23 cellular contexts compared by ENCODE assay signal in the genomic region with DNA sequence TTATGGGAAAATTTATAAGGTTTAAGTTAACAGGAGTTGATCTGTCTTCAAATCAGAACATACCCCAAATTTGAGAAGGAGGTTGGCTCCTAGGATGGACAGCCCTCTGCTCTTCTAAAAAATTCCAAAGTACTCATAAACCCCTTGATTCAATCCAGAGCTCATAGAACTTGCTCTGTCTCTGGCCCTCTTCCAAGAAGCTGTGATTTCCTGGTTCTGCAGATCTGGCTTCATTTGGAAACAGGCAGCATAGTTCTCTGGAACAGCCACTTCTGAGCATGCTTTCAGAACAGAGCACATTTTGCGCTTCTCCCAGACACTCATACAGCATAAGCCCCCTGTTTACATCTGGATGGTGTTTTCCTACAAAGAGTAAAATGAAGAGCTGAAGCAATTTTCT.
DNase-seq lines count a peak whose midpoint lies in the region; ATAC-seq, FAIRE-seq and TF ChIP-seq lines count a peak whose summit lies in the region.
"Had no signal": no experiment of that assay in that cellular context is flagged by ENCODE, and none has a peak within 500 bp of the region (broad histone marks: within the 10 kb centered on the region; RNA-seq: fewer than 3 reads in every experiment).

No MANE protein-coding gene starts in this region.

- H3K9me3 ChIP-seq in IMR-90 (ENCODE audit: control insufficient read depth, insufficient read depth, low read length) (no peaks in the 10 kb centered on the region), H1 (ENCODE audit: insufficient read depth in 2 of 2, low read depth in 1 of 2, low read length in 1 of 2) (no peaks in the 10 kb centered on the region), smooth muscle cell (replicated peaks; ENCODE audit: low read depth) (no peaks in the 10 kb centered on the region), mammary epithelial cell (replicated peaks; ENCODE audit: insufficient read depth, low read length) (no peaks in the 10 kb centered on the region)
- H3K9me3 ChIP-seq: Peyer's patch, stomach, upper lobe of right lung had no signal

- no peak for TF ChIP-seq CTCF in IMR-90 (conservative IDR thresholded peaks at IDR 0.05; ENCODE audit: low read depth, low read length)
- TF ChIP-seq CTCF in H1 (IDR thresholded peaks at IDR 0.05; ENCODE audit: control extremely low read depth in 1 of 3, insufficient read depth in 1 of 3, low read depth in 1 of 3, low read length in 3 of 3): no peak
- no peak for TF ChIP-seq CTCF in smooth muscle cell (IDR thresholded peaks at IDR 0.05; ENCODE audit: borderline replicate concordance, insufficient read depth, poor library complexity, severe bottlenecking)
- TF ChIP-seq CTCF in mammary epithelial cell (conservative IDR thresholded peaks at IDR 0.05 in 1 of 2, IDR thresholded peaks at IDR 0.05 in 1 of 2; ENCODE audit: extremely low read depth in 1 of 2, insufficient read depth in 1 of 2, low read depth in 1 of 2, low read length in 2 of 2): no peak

- H2AFZ ChIP-seq in IMR-90 (replicated peaks; ENCODE audit: low read length, poor library complexity): no peak overlapping the region
- H2AFZ ChIP-seq in H1 (ENCODE audit: low read length): 0 out of 2 replicates have a peak overlapping the region, but pooled peaks have one; percentile 4
- no peak overlapping the region for H2AFZ ChIP-seq in smooth muscle cell (ENCODE audit: low read depth)
- no peak overlapping the region for H2AFZ ChIP-seq in mammary epithelial cell (ENCODE audit: low read depth, low read length)

- H3K4me1 ChIP-seq in IMR-90 (ENCODE audit: control insufficient read depth, insufficient read depth, low read length): peaks cover 3% of the 10 kb centered on the region; the same call in 1 of the 2 replicates
- peaks cover 0 to 11% (median 0%) of the 10 kb centered on the region in 4 experiments; a peak in 1 of 7 replicates for H3K4me1 ChIP-seq in H1 (replicated peaks in 1 of 4; ENCODE audit: control insufficient read depth in 3 of 4, insufficient read depth in 4 of 4, low read length in 3 of 4)
- no peaks in the 10 kb centered on the region for H3K4me1 ChIP-seq in smooth muscle cell (ENCODE audit: low read depth)
- H3K4me1 ChIP-seq in mammary epithelial cell (ENCODE audit: insufficient read depth, low read length): no peaks in the 10 kb centered on the region
- H3K4me1 ChIP-seq: Peyer's patch, upper lobe of right lung had no signal

- dilution Hi-C loops in IMR-90 (cut with HindIII; ENCODE audit: low sequenced_read_pairs, unreplicated experiment): no loop called here
- dilution Hi-C loops in mammary epithelial cell (cut with HindIII; ENCODE audit: low sequenced_read_pairs): no loop called here

- no peak for TF ChIP-seq EP300 in H1 (IDR thresholded peaks at IDR 0.05; ENCODE audit: borderline replicate concordance in 1 of 2, low read depth in 2 of 2, low read length in 2 of 2)

- no peaks in the 10 kb centered on the region for H3K79me2 ChIP-seq in H1 (ENCODE audit: control insufficient read depth in 1 of 2, insufficient read depth in 2 of 2, low read length in 2 of 2)
- no peaks in the 10 kb centered on the region for H3K79me2 ChIP-seq in smooth muscle cell (ENCODE audit: low read depth)
- H3K79me2 ChIP-seq in mammary epithelial cell (ENCODE audit: insufficient read depth, low read length): no peaks in the 10 kb centered on the region

- H3K36me3 ChIP-seq in IMR-90 (ENCODE audit: control insufficient read depth, insufficient read depth, low read length) (no peaks in the 10 kb centered on the region), H1 (ENCODE audit: control insufficient read depth in 2 of 4, insufficient read depth in 4 of 4, low read length in 3 of 4) (no peaks in the 10 kb centered on the region), smooth muscle cell (ENCODE audit: low read depth) (no peaks in the 10 kb centered on the region), mammary epithelial cell (ENCODE audit: insufficient read depth, low read length) (no peaks in the 10 kb centered on the region)
- H3K36me3 ChIP-seq: brain microvascular endothelial cell, Peyer's patch, stomach, upper lobe of right lung had no signal

- no peak overlapping the region for H4K91ac ChIP-seq in IMR-90 (ENCODE audit: insufficient read depth, low read depth, low read length)
- H4K91ac ChIP-seq in H1 (replicated peaks; ENCODE audit: insufficient read length, low read length): no peak overlapping the region

- H3K18ac ChIP-seq in IMR-90 (ENCODE audit: low read depth, low read length) (no peak overlapping the region), H1 (ENCODE audit: extremely low read depth, low read length) (no peak overlapping the region)

- no peak overlapping the region for H2BK15ac ChIP-seq in IMR-90 (ENCODE audit: low read depth, low read length)
- no peak overlapping the region for H2BK15ac ChIP-seq in H1 (ENCODE audit: low read length)

- H3K4ac ChIP-seq in IMR-90 (ENCODE audit: low read depth, low read length) (no peak overlapping the region), H1 (replicated peaks; ENCODE audit: insufficient read length, low read depth, low read length) (no peak overlapping the region)

- H2BK5ac ChIP-seq in IMR-90 (ENCODE audit: low read depth, low read length, poor library complexity, severe bottlenecking) (no peak overlapping the region), H1 (ENCODE audit: low read depth, low read length) (no peak overlapping the region)

- H3K27ac ChIP-seq in IMR-90 (ENCODE audit: insufficient read depth, low read length) (no peak overlapping the region), H1 (ENCODE audit: low read depth, low read length) (no peak overlapping the region), smooth muscle cell (ENCODE audit: low read depth) (peak overlapping the region; percentile 12), mammary epithelial cell (ENCODE audit: insufficient read depth, low read depth, low read length) (no peak overlapping the region)
- H3K27ac ChIP-seq: brain microvascular endothelial cell, Peyer's patch, stomach, upper lobe of right lung had no signal

- BruUV-seq in IMR-90 (replicated peaks; lab: Mats Ljungman, UMichigan): no TSS peak
- BruUV-seq in mammary epithelial cell (replicated peaks; lab: Mats Ljungman, UMichigan): no TSS peak

- POLR2A ChIA-PET in IMR-90 (lab: Charles Lee; ENCODE audit: unreplicated experiment): no interaction called here
- POLR2A ChIA-PET in H1 (lab: Charles Lee; ENCODE audit: partially characterized antibody): interaction anchor here (1.1 kb wide), 1 partner anchor 17 kb away, joined by 3 read pairs; no protein-coding TSS in a partner anchor

- H2BK20ac ChIP-seq in IMR-90 (ENCODE audit: low read depth, low read length) (no peak overlapping the region), H1 (ENCODE audit: low read length) (no peak overlapping the region)

- H2AK9ac ChIP-seq in IMR-90 (replicated peaks; ENCODE audit: low read depth, low read length, poor library complexity): no peak overlapping the region

- H3K4me3 ChIP-seq in IMR-90 (ENCODE audit: insufficient read depth, low read depth, low read length) (no peak overlapping the region), H1 (ENCODE audit: extremely low read depth in 1 of 4, insufficient read depth in 2 of 4, low read depth in 3 of 4, low read length in 4 of 4) (no peak overlapping the region), smooth muscle cell (no peak overlapping the region), mammary epithelial cell (replicated peaks in 1 of 3; ENCODE audit: insufficient read depth in 1 of 3, low read depth in 2 of 3, low read length in 3 of 3) (no peak overlapping the region)
- H3K4me3 ChIP-seq: Peyer's patch, stomach, upper lobe of right lung had no signal

- CTCF ChIA-PET in IMR-90 (lab: Yijun Ruan, JAX) (no interaction called here), H1 (lab: Charles Lee; ENCODE audit: partially characterized antibody) (interaction anchor here (0.9 to 5.0 kb wide), 3 partner anchors 16 to 122 kb away, joined by 3 to 25 read pairs (median 4); no protein-coding TSS in a partner anchor), mammary epithelial cell (lab: Charles Lee; ENCODE audit: low non-redundant PET) (interaction anchor here (0.6 kb wide), 1 partner anchor 1785 kb away, joined by 3 read pairs; no protein-coding TSS in a partner anchor)

- no peak overlapping the region for H3K9ac ChIP-seq in IMR-90 (ENCODE audit: low read depth, low read length)
- no peak overlapping the region for H3K9ac ChIP-seq in H1 (replicated peaks in 1 of 4; ENCODE audit: extremely low read depth in 1 of 4, low read depth in 3 of 4, low read length in 3 of 4)
- H3K9ac ChIP-seq in smooth muscle cell (ENCODE audit: low read depth): no peak overlapping the region
- no peak overlapping the region for H3K9ac ChIP-seq in mammary epithelial cell (ENCODE audit: insufficient read depth, low read length)

- H3K56ac ChIP-seq in IMR-90 (ENCODE audit: extremely low read depth, insufficient read depth, low read length) (no peak overlapping the region), H1 (replicated peaks; ENCODE audit: insufficient read length, low read depth, low read length) (no peak overlapping the region)

- H2AK5ac ChIP-seq in IMR-90 (ENCODE audit: low read depth, low read length) (no peak overlapping the region), H1 (ENCODE audit: low read depth, low read length) (no peak overlapping the region)

- in situ Hi-C loops in IMR-90 (cut with MboI; ENCODE audit: low sequenced_read_pairs): loop anchor here (10.0 kb wide), 1 partner anchor 120 kb away; no protein-coding TSS in a partner anchor
- in situ Hi-C loops in mammary epithelial cell (cut with MboI; ENCODE audit: low sequenced_read_pairs in 2 of 2): no loop called here

- TF ChIP-seq RAD21 in IMR-90 (IDR thresholded peaks at IDR 0.05; ENCODE audit: low read length) (no peak), H1 (IDR thresholded peaks at IDR 0.05 in 1 of 2, conservative IDR thresholded peaks at IDR 0.05 in 1 of 2; ENCODE audit: low read depth in 2 of 2, low read length in 2 of 2) (no peak)

- TF ChIP-seq POLR2A in IMR-90 (IDR thresholded peaks at IDR 0.05; ENCODE audit: low read depth, low read length): no peak
- TF ChIP-seq POLR2A in H1 (IDR thresholded peaks at IDR 0.05; ENCODE audit: control extremely low read depth in 1 of 2, low read depth in 2 of 2, low read length in 2 of 2): no peak

- no peaks in the 10 kb centered on the region for H3K9me1 ChIP-seq in IMR-90 (ENCODE audit: insufficient read depth, low read length)

- H3K23me2 ChIP-seq in H1 (ENCODE audit: low read depth, low read length): no peaks in the 10 kb centered on the region

- intact Hi-C loops in IMR-90 (cut with micrococcal nuclease): no loop called here
- intact Hi-C loops in mammary epithelial cell (cut with micrococcal nuclease): no loop called here

- no peak for ATAC-seq in IMR-90 (ENCODE audit: low read depth)
- no peak for ATAC-seq in HG02852 (IDR thresholded peaks at IDR 0.05; ENCODE audit: unreplicated experiment)
- ATAC-seq: left ventricle myocardium superior, sciatic nerve, upper lobe of right lung had no signal

- H4K20me1 ChIP-seq in IMR-90 (ENCODE audit: insufficient read depth, low read length) (no peaks in the 10 kb centered on the region), H1 (replicated peaks in 1 of 2; ENCODE audit: control insufficient read depth in 1 of 2, insufficient read depth in 2 of 2, low read length in 2 of 2) (no peaks in the 10 kb centered on the region), smooth muscle cell (ENCODE audit: low read depth) (no peaks in the 10 kb centered on the region), mammary epithelial cell (ENCODE audit: insufficient read depth, low read length) (no peaks in the 10 kb centered on the region)

- H3K14ac ChIP-seq in IMR-90 (replicated peaks; ENCODE audit: low read depth, low read length): no peak overlapping the region
- no peak overlapping the region for H3K14ac ChIP-seq in H1 (ENCODE audit: insufficient read length)

- FAIRE-seq in H1 (lab: Jason Lieb, UNC): no peak
- FAIRE-seq: GM12892 had no signal

- H4K5ac ChIP-seq in IMR-90 (ENCODE audit: low read depth, low read length) (no peak overlapping the region), H1 (ENCODE audit: insufficient read length, low read depth, low read length) (no peak overlapping the region)

- H3K23ac ChIP-seq in IMR-90 (ENCODE audit: low read depth, low read length): no peak overlapping the region
- no peak overlapping the region for H3K23ac ChIP-seq in H1 (ENCODE audit: insufficient read length)

- DNase-seq in IMR-90: peak; percentile 41
- no peak for DNase-seq in H1 (ENCODE audit: low read depth in 1 of 2, low spot score in 2 of 2)
- DNase-seq in lung microvascular endothelial cell (ENCODE audit: low read depth in 2 of 2): peak; percentile 52 to 60
- DNase-seq in smooth muscle cell (lab: John Stamatoyannopoulos, UW; ENCODE audit: unreplicated experiment): peak; percentile 1
- no peak for DNase-seq in mammary epithelial cell
- DNase-seq in HuH-7 (ENCODE audit: low spot score): no peak
- DNase-seq: activated naive CD8-positive, alpha-beta T cell treated with anti-CD3 and anti-CD28 coated beads for 36 hours; brain microvascular endothelial cell; C1 segment of cervical spinal cord; DMS 273 treated with DMSO at 0.1 percent for 48 hours; HCEC 1CT; head of caudate nucleus; left ventricle myocardium superior; NCI-H345; NK-92 treated with Interleukin-12 subunit alpha and Interleukin-12 subunit beta, amount 100 ng/mL, for 24 hours; Peyer's patch; stimulated activated CD4-positive, alpha-beta T cell treated with anti-CD3 and anti-CD28 coated beads, Interleukin-2, amount 100 ng/mL, for 48 hours; stomach; T-helper 9 cell; upper lobe of right lung had no signal

- H3F3A ChIP-seq in smooth muscle cell (ENCODE audit: low read depth): peaks cover 10% of the 10 kb centered on the region

- WGBS in IMR-90 (ENCODE audit: extremely low coverage in 2 of 2, insufficient read length in 1 of 2), 2 experiments: no CpG with 5 or more reads among the region's 1 CpG
- WGBS in H1 (ENCODE audit: extremely low coverage in 1 of 2, insufficient coverage in 1 of 2, insufficient read length in 1 of 2, insufficient replicate concordance in 2 of 2, low coverage in 1 of 2, low lambda C conversion rate in 2 of 2, missing lambda C conversion rate in 1 of 2), 2 experiments: 95% methylated on average over 1 of the region's 1 CpG; no CpG with 5 or more reads in 1 of the 2 experiments
- WGBS in smooth muscle cell (ENCODE audit: low lambda C conversion rate): 25% methylated on average over 1 of the region's 1 CpG
- WGBS in mammary epithelial cell (ENCODE audit: low coverage, missing lambda C conversion rate): 100% methylated on average over 1 of the region's 1 CpG

- no peak overlapping the region for H2BK12ac ChIP-seq in H1 (ENCODE audit: low read depth, low read length)

- H3K27me3 ChIP-seq in IMR-90 (ENCODE audit: control insufficient read depth, insufficient read depth, low read length) (no peaks in the 10 kb centered on the region), H1 (replicated peaks in 1 of 4; ENCODE audit: control insufficient read depth in 3 of 4, extremely low read depth in 1 of 4, insufficient read depth in 3 of 4, low read length in 3 of 4) (no peaks in the 10 kb centered on the region), smooth muscle cell (ENCODE audit: low read depth) (no peaks in the 10 kb centered on the region), mammary epithelial cell (ENCODE audit: insufficient read depth, low read length) (no peaks in the 10 kb centered on the region)
- H3K27me3 ChIP-seq: brain microvascular endothelial cell, Peyer's patch, stomach, upper lobe of right lung had no signal

- H3K4me2 ChIP-seq in IMR-90 (ENCODE audit: low read depth, low read length): no peak overlapping the region
- no peak overlapping the region for H3K4me2 ChIP-seq in H1 (ENCODE audit: insufficient read depth in 1 of 2, low read depth in 2 of 2, low read length in 2 of 2)
- H3K4me2 ChIP-seq in smooth muscle cell: peak overlapping the region; percentile 60
- no peak overlapping the region for H3K4me2 ChIP-seq in mammary epithelial cell (ENCODE audit: insufficient read depth, low read depth, low read length)

- H4K8ac ChIP-seq in IMR-90 (ENCODE audit: low read depth in 2 of 2, low read length in 2 of 2) (no peak overlapping the region), H1 (ENCODE audit: extremely low read depth, insufficient read depth, low read length) (no peak overlapping the region)

- no peaks in the 10 kb centered on the region for H3K79me1 ChIP-seq in IMR-90 (ENCODE audit: low read depth in 1 of 2, low read length in 2 of 2)
- H3K79me1 ChIP-seq in H1 (ENCODE audit: low read depth, low read length): no peaks in the 10 kb centered on the region

- H2BK120ac ChIP-seq in IMR-90 (ENCODE audit: low read depth, low read length) (no peak overlapping the region), H1 (replicated peaks; ENCODE audit: low read depth, low read length) (no peak overlapping the region)

Comparison
In these comparisons a context has a peak if more than half of its experiments do, and no peak if none do; other contexts are left out.
1. DNase-seq: peak in IMR-90 (single experiment), lung microvascular endothelial cell (2 of 2) and smooth muscle cell (single experiment); none in H1 (0 of 2), mammary epithelial cell (single experiment) and HuH-7 (single experiment).